8 cellular contexts compared by ENCODE assay signal in the genomic region with DNA sequence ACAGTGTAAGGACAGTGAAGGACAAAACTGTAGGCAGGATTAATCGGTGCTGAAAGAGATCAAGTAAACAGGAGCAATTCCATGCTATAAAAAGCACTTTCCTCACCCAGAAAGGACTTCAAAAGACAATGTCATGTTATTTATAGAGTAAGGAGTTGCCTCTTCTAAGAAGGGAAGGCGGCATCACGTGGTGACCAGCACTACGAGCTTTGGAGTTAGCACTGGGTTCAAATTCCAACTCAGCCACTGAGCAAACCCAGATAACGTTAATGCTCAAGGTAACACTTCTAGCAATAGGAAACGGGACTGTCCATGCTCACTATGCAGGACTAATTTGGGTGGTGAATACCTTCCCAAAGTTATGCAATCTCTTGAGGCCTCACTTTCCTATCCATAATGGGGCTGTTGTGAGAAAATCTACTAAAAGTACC. TPM values are rescaled to one million over a fixed set of nuclear protein-coding genes. Genes with fewer than 3 reads are reported as not detected.
DNase-seq lines count a peak whose midpoint lies in the region; ATAC-seq, FAIRE-seq and TF ChIP-seq lines count a peak whose summit lies in the region.

No MANE protein-coding gene starts in this region.

- H3K27ac Mint-ChIP-seq in brain = peak overlapping the region; percentile 97 to 99 (median 98)

- peaks cover 64% of the 10 kb centered on the region for H3K4me1 Mint-ChIP-seq in brain

- H3K9ac ChIP-seq in mesenchymal stem cell (ENCODE audit: low read length) = peak overlapping the region; percentile 87

- DNase-seq in mesenchymal stem cell (no peak), D721Med (ENCODE audit: insufficient read length, low spot score) (no peak), DMS153 treated with DMSO at 0.1 percent for 48 hours (lab: John Stamatoyannopoulos, UW; ENCODE audit: unreplicated experiment) (no peak)
- DNase-seq in activated effector memory CD4-positive, alpha-beta T cell treated with anti-CD3 and anti-CD28 coated beads, Interleukin-2, amount 50 U/mL, for 16 hours = no peak

- H3K14ac ChIP-seq in mesenchymal stem cell (ENCODE audit: low read length in 2 of 2) = no peak overlapping the region

- peaks cover 0 to 11% (median 1%) of the 10 kb centered on the region in 5 experiments for H3K9me3 Mint-ChIP-seq in brain

- no peak overlapping the region for H2BK120ac ChIP-seq in mesenchymal stem cell (ENCODE audit: low read depth, low read length)

- H4K8ac ChIP-seq in mesenchymal stem cell (ENCODE audit: low read length) = no peak overlapping the region

- no peak for TF ChIP-seq EP300 in Ishikawa (IDR thresholded peaks at IDR 0.05; ENCODE audit: borderline replicate concordance)

- no peak overlapping the region for H3K23ac ChIP-seq in mesenchymal stem cell (ENCODE audit: low read length in 2 of 2)

- no peaks in the 10 kb centered on the region for H3K4me1 ChIP-seq in mesenchymal stem cell (ENCODE audit: control insufficient read depth, insufficient read depth, low read depth, low read length)

- peak overlapping the region in 1 of 2 experiments; percentile 89 for H3K4me3 ChIP-seq in mesenchymal stem cell (ENCODE audit: insufficient read depth in 1 of 2, low read depth in 1 of 2, low read length in 2 of 2)

- 51% methylated on average over 5 of the region's 6 CpGs for WGBS in mesenchymal stem cell

- H3K27me3 Mint-ChIP-seq in brain = peaks cover 7% of the 10 kb centered on the region

- H3K18ac ChIP-seq in mesenchymal stem cell (ENCODE audit: low read depth in 1 of 2, low read length in 2 of 2) = no peak overlapping the region

- H2BK15ac ChIP-seq in mesenchymal stem cell (ENCODE audit: low read depth, poor library complexity, severe bottlenecking) = no peak overlapping the region

- no peaks in the 10 kb centered on the region for H3K36me3 ChIP-seq in mesenchymal stem cell (ENCODE audit: control insufficient read depth in 1 of 2, insufficient read depth in 2 of 2, low read depth in 1 of 2, low read length in 2 of 2)

- H2BK5ac ChIP-seq in mesenchymal stem cell (ENCODE audit: low read depth, low read length, poor library complexity, severe bottlenecking) = no peak overlapping the region

- no peak for ATAC-seq in HG02623 (IDR thresholded peaks at IDR 0.05; ENCODE audit: unreplicated experiment)

- H2AFZ ChIP-seq in mesenchymal stem cell (ENCODE audit: low read depth, low read length) = no peak overlapping the region

- H3K36me3 Mint-ChIP-seq in brain = no peaks in the 10 kb centered on the region

- no peak overlapping the region for H3K4ac ChIP-seq in mesenchymal stem cell (ENCODE audit: low read depth in 1 of 2, low read length in 2 of 2)

- no peak for FAIRE-seq in D721Med (lab: Jason Lieb, UNC)

- no peaks in the 10 kb centered on the region for H3K9me3 ChIP-seq in mesenchymal stem cell (ENCODE audit: control insufficient read depth, low read length)

- peak overlapping the region; percentile 7 for H3K4me2 ChIP-seq in mesenchymal stem cell (ENCODE audit: low read length, poor library complexity, severe bottlenecking)

- no peak overlapping the region for H2BK12ac ChIP-seq in mesenchymal stem cell (ENCODE audit: low read length in 2 of 2)

- H2AK5ac ChIP-seq in mesenchymal stem cell (ENCODE audit: low read length, severe bottlenecking) = no peak overlapping the region

- TF ChIP-seq CTCF in 22Rv1 (IDR thresholded peaks at IDR 0.05) (no peak), brain (conservative IDR thresholded peaks at IDR 0.05) (no peak), D721Med (IDR thresholded peaks at IDR 0.05; ENCODE audit: insufficient read depth, missing control alignments) (no peak)

- peak overlapping the region in 3 of 5 experiments; percentile 91 to 96 (median 93) for H3K4me3 Mint-ChIP-seq in brain

- H4K91ac ChIP-seq in mesenchymal stem cell (ENCODE audit: low read length) = no peak overlapping the region

- no peaks in the 10 kb centered on the region for H3K27me3 ChIP-seq in mesenchymal stem cell (ENCODE audit: control insufficient read depth in 1 of 2, insufficient read depth in 1 of 2, low read length in 2 of 2)

- H3K27ac ChIP-seq in 22Rv1 = peak overlapping the region; percentile 96
- H3K27ac ChIP-seq in mesenchymal stem cell (ENCODE audit: low read length, poor library complexity, severe bottlenecking) = peak overlapping the region; percentile 73

- TF ChIP-seq RAD21 in Ishikawa (IDR thresholded peaks at IDR 0.05; ENCODE audit: low read depth) = no peak

- H3K79me1 ChIP-seq in mesenchymal stem cell (replicated peaks; ENCODE audit: low read length, poor library complexity, severe bottlenecking) = peaks cover 4% of the 10 kb centered on the region

TF ChIP-seq in Ishikawa, 13 proteins besides CTCF, POLR2A, EP300 and RAD21:
- TF ChIP-seq ZBTB7A (IDR thresholded peaks at IDR 0.05; ENCODE audit: low read depth) (no peak), USF1 (IDR thresholded peaks at IDR 0.05) (0 out of 2 replicates have a peak, but pooled peaks have one; percentile 17), EGR1 (IDR thresholded peaks at IDR 0.05) (no peak), NFIC (IDR thresholded peaks at IDR 0.05) (no peak), CREB1 (IDR thresholded peaks at IDR 0.05; ENCODE audit: low read depth) (no peak), REST (IDR thresholded peaks at IDR 0.05; ENCODE audit: low read depth) (no peak), TCF12 (IDR thresholded peaks at IDR 0.05; ENCODE audit: low read depth) (no peak), YY1 (IDR thresholded peaks at IDR 0.05; ENCODE audit: low read depth) (no peak), FOXM1 (IDR thresholded peaks at IDR 0.05; ENCODE audit: borderline replicate concordance, low read depth) (no peak), TAF1 (IDR thresholded peaks at IDR 0.05; ENCODE audit: low read depth) (no peak), CEBPB (IDR thresholded peaks at IDR 0.05) (peak; percentile 47; the same call in 1 of the 2 replicates), TEAD4 (IDR thresholded peaks at IDR 0.05) (no peak)
- TF ChIP-seq, protein P1, sequence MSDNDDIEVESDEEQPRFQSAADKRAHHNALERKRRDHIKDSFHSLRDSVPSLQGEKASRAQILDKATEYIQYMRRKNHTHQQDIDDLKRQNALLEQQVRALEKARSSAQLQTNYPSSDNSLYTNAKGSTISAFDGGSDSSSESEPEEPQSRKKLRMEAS (IDR thresholded peaks at IDR 0.05) = no peak; the same call in 1 of the 2 replicates

RNA-seq across cellular contexts. Expression of gene PANK1, which starts 0.7 kb away (rescaled TPM):
- polyA plus RNA-seq in brain (ENCODE audit: insufficient read depth, low read depth, low replicate concordance) = 4.6 TPM
- 6.9 TPM for polyA plus RNA-seq in mesenchymal stem cell (2013, experiment 1 of 2)
- 7.7 TPM for polyA plus RNA-seq in mesenchymal stem cell (2013, experiment 2 of 2)

RNA-seq across cellular contexts. Expression of gene KIF20B, which starts 55.6 kb away (rescaled TPM):
- polyA plus RNA-seq in brain (ENCODE audit: insufficient read depth, low read depth, low replicate concordance) = 0.71 TPM
- 4.0 TPM for polyA plus RNA-seq in mesenchymal stem cell (2013, experiment 1 of 2)
- 3.9 TPM for polyA plus RNA-seq in mesenchymal stem cell (2013, experiment 2 of 2)
